In the genomic region with DNA sequence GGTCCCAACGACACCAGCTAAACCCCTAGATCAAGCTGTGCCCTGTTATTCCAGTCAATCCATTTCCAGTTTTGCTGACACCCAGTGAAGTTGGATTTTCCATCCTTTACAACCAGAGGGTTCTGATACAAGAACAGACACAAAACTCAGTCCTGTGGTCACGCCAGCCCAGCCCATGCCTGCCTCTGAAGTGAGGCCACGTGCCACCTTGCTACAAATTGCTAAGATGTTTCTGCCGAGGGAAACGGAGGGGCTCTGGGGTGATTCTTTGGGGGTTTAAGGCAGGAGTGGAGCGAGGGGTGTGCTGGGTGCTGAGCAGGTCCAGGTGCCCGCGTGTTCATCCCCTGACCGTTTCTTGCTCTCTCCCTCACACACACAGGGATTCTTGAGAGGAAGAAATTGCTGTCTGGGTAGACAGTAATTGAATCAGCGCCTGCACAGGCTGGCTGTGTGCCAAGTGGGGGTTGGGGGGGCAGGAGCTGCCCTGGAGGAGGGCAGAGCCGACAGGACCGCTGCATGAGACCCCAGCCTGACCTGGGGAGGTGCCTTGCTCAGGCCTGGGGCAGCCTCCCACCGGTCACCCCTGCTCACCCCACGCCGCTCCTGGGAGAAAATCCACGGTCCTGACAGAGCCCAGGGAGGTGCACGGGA, we compare ENCODE assay signal across 15 cellular contexts. TPM values are rescaled to one million over a fixed set of nuclear protein-coding genes. Genes with fewer than 3 reads are reported as not detected.
DNase-seq lines count a peak whose midpoint lies in the region; ATAC-seq, FAIRE-seq and TF ChIP-seq lines count a peak whose summit lies in the region.
"Had no signal": no experiment of that assay in that cellular context is flagged by ENCODE, and none has a peak within 500 bp of the region (broad histone marks: within the 10 kb centered on the region; RNA-seq: fewer than 3 reads in every experiment).

No MANE protein-coding gene starts in this region.

- H3K4me1 Mint-ChIP-seq in mesothelial cell of epicardium: peaks cover 16% of the 10 kb centered on the region

- TF ChIP-seq CTCF in BE2C (IDR thresholded peaks at IDR 0.05; ENCODE audit: low read depth, low read length) (no peak), K562 (IDR thresholded peaks at IDR 0.05 in 2 of 3, conservative IDR thresholded peaks at IDR 0.05 in 1 of 3; ENCODE audit: insufficient read depth in 2 of 3, low read depth in 1 of 3, low read length in 3 of 3) (no peak), mesothelial cell of epicardium (IDR thresholded peaks at IDR 0.05; ENCODE audit: unreplicated experiment) (no peak), D721Med (IDR thresholded peaks at IDR 0.05; ENCODE audit: insufficient read depth, missing control alignments) (no peak)

- H4K20me1 ChIP-seq in K562 (replicated peaks; ENCODE audit: control insufficient read depth, insufficient read depth, low read length): no peaks in the 10 kb centered on the region

- H3K27me3 ChIP-seq in BE2C (no peaks in the 10 kb centered on the region), K562 (ENCODE audit: control insufficient read depth in 2 of 2, insufficient read depth in 2 of 2, low read length in 2 of 2) (peaks cover 8 to 39% of the 10 kb centered on the region in 2 experiments; a peak in 4 of 5 replicates)

- no peak for TF ChIP-seq EP300 in Ishikawa (IDR thresholded peaks at IDR 0.05; ENCODE audit: borderline replicate concordance)
- no peak for TF ChIP-seq EP300 in K562 (IDR thresholded peaks at IDR 0.05; ENCODE audit: low read length)

- no peaks in the 10 kb centered on the region for H3K9me1 ChIP-seq in K562 (ENCODE audit: control insufficient read depth, insufficient read depth, low read length)

- H3K4me3 Mint-ChIP-seq in mesothelial cell of epicardium: no peak overlapping the region
- H3K4me3 Mint-ChIP-seq: activated naive CD8-positive, alpha-beta T cell treated with anti-CD3 and anti-CD28 coated beads, Interleukin-2, amount 50 U/mL, for 24 hours; B cell; stimulated activated memory B cell treated with anti-CD40 and anti-IgM and Interleukin-4, amounts not matched to agents 10 μg/mL and 1 μg/mL and 100 μg/mL, for 72 hours had no signal

- H3K79me2 ChIP-seq in K562 (ENCODE audit: control insufficient read depth, insufficient read depth, low read length): no peaks in the 10 kb centered on the region

- H3K4me1 ChIP-seq in BE2C: peaks cover 16% of the 10 kb centered on the region
- H3K4me1 ChIP-seq in K562 (replicated peaks in 1 of 2; ENCODE audit: control insufficient read depth in 2 of 2, insufficient read depth in 2 of 2, low read length in 2 of 2): peaks cover 0 to 44% of the 10 kb centered on the region in 2 experiments; a peak in 2 of 5 replicates

- BruUV-seq in K562 (replicated peaks; lab: Mats Ljungman, UMichigan): no TSS peak

- POLR2A ChIA-PET in K562 (lab: Yijun Ruan, JAX): no interaction called here

- in situ Hi-C loops in K562 (cut with MboI): no loop called here

- H3K4me3 ChIP-seq in BE2C (ENCODE audit: low read depth, low read length): peak overlapping the region; percentile 43
- H3K4me3 ChIP-seq in K562: no peak overlapping the region

- no peak overlapping the region for H2AFZ ChIP-seq in K562 (ENCODE audit: low read depth, low read length)

- H3K36me3 Mint-ChIP-seq in mesothelial cell of epicardium: no peaks in the 10 kb centered on the region

- no peak for TF ChIP-seq POLR2A in K562 (conservative IDR thresholded peaks at IDR 0.05)

- H3K9me3 ChIP-seq in BE2C (no peaks in the 10 kb centered on the region), K562 (replicated peaks; ENCODE audit: control insufficient read depth, insufficient read depth, low read depth, low read length) (no peaks in the 10 kb centered on the region)

- H3K36me3 ChIP-seq in BE2C (no peaks in the 10 kb centered on the region), K562 (ENCODE audit: control insufficient read depth, insufficient read depth, low read length) (no peaks in the 10 kb centered on the region)

- FAIRE-seq in K562 (lab: Jason Lieb, UNC) (no peak), D721Med (lab: Jason Lieb, UNC) (no peak)
- FAIRE-seq: frontal cortex had no signal

- H3K27ac ChIP-seq in K562 (ENCODE audit: extremely low read depth, low read depth, low read length): no peak overlapping the region

- no peak for TF ChIP-seq RAD21 in Ishikawa (IDR thresholded peaks at IDR 0.05; ENCODE audit: low read depth)
- no peak for TF ChIP-seq RAD21 in K562 (CRISPR knock-in tag; conservative IDR thresholded peaks at IDR 0.05 in 1 of 2, IDR thresholded peaks at IDR 0.05 in 1 of 2)

- 0 out of 4 replicates have a peak overlapping the region, but pooled peaks of 1 of the 2 experiments have one; percentile 35 for H3K9ac ChIP-seq in K562 (ENCODE audit: insufficient read depth in 1 of 2, low read depth in 2 of 2, low read length in 2 of 2)

- DNase-seq in BE2C (peak; percentile 75), K562 (ENCODE audit: extremely low read depth in 1 of 4, low spot score in 3 of 4) (no peak), mesothelial cell of epicardium (ENCODE audit: low spot score in 2 of 2, unreplicated experiment in 2 of 2) (peak in 1 of 2 experiments; percentile 62), EL (no peak), D721Med (ENCODE audit: insufficient read length, low spot score) (no peak)
- DNase-seq in stimulated activated CD4-positive, alpha-beta T cell treated with anti-CD3 and anti-CD28 coated beads, Interleukin-2, amount 100 ng/mL, for 24 hours: no peak
- DNase-seq: activated CD8-positive, alpha-beta memory T cell treated with anti-CD3 and anti-CD28 coated beads for 24 hours; activated naive CD8-positive, alpha-beta T cell treated with anti-CD3 and anti-CD28 coated beads, Interleukin-2, amount 50 U/mL, for 24 hours; MM.1S; occipital lobe had no signal

- WGBS in K562 (ENCODE audit: insufficient coverage, low coverage, missing lambda C conversion rate): 11% methylated on average over 17 of the region's 17 CpGs

- H3K27me3 Mint-ChIP-seq in mesothelial cell of epicardium (ENCODE audit: low read depth): no peaks in the 10 kb centered on the region
- H3K27me3 Mint-ChIP-seq: activated naive CD8-positive, alpha-beta T cell treated with anti-CD3 and anti-CD28 coated beads, Interleukin-2, amount 50 U/mL, for 24 hours; B cell; stimulated activated memory B cell treated with anti-CD40 and anti-IgM and Interleukin-4, amounts not matched to agents 10 μg/mL and 1 μg/mL and 100 μg/mL, for 72 hours had no signal

- H3K27ac Mint-ChIP-seq in mesothelial cell of epicardium: peak overlapping the region; percentile 69
- H3K27ac Mint-ChIP-seq: activated naive CD8-positive, alpha-beta T cell treated with anti-CD3 and anti-CD28 coated beads, Interleukin-2, amount 50 U/mL, for 24 hours; B cell; stimulated activated memory B cell treated with anti-CD40 and anti-IgM and Interleukin-4, amounts not matched to agents 10 μg/mL and 1 μg/mL and 100 μg/mL, for 72 hours had no signal

- intact Hi-C loops in K562 (cut with micrococcal nuclease): no loop called here

- no peak overlapping the region for H3K4me2 ChIP-seq in K562 (ENCODE audit: insufficient read depth, low read length)

- H3K9me3 Mint-ChIP-seq in mesothelial cell of epicardium: no peaks in the 10 kb centered on the region
- H3K9me3 Mint-ChIP-seq: activated naive CD8-positive, alpha-beta T cell treated with anti-CD3 and anti-CD28 coated beads, Interleukin-2, amount 50 U/mL, for 24 hours; stimulated activated memory B cell treated with anti-CD40 and anti-IgM and Interleukin-4, amounts not matched to agents 10 μg/mL and 1 μg/mL and 100 μg/mL, for 72 hours had no signal

- no peak for ATAC-seq in K562
- no peak for ATAC-seq in GM21447 (IDR thresholded peaks at IDR 0.05; ENCODE audit: unreplicated experiment)
- ATAC-seq: activated naive CD8-positive, alpha-beta T cell treated with anti-CD3 and anti-CD28 coated beads, Interleukin-2, amount 50 U/mL, for 24 hours; stimulated activated memory B cell treated with anti-CD40 and anti-IgM and Interleukin-4, amounts not matched to agents 10 μg/mL and 1 μg/mL and 100 μg/mL, for 72 hours had no signal

- CTCF ChIA-PET in K562 (lab: Yijun Ruan, JAX; ENCODE audit: low intra/inter-chr PET ratio): interaction anchor here (0.6 kb wide), 1 partner anchor 436 kb away, joined by 3 read pairs; no protein-coding TSS in a partner anchor

RNA-seq across cellular contexts. Expression of gene ADAP1, which starts 38.1 kb away (rescaled TPM):
- polyA plus RNA-seq in BE2C (2012; ENCODE audit: insufficient read depth, insufficient read length, low read depth): 37.8 TPM
- 0.30 and 3.1 TPM in 2 replicates for total RNA-seq in K562 (2011; cell fraction: chromatin; rRNA removed; ENCODE audit: low replicate concordance)
- total RNA-seq in K562 (2011; cell fraction: nucleolus; rRNA removed): 1.1 and 1.8 TPM in 2 replicates
- 1.4 and 1.9 TPM in 2 replicates for total RNA-seq in K562 (2011; cell fraction: nucleoplasm; rRNA removed)
- total RNA-seq in K562 (2014; rRNA removed) (0.27 and 0.41 TPM in 2 replicates), K562 (2014; rRNA removed; fragmentation: Illumina TruSeq; extraction: Trizol) (not detected in 2 replicates), K562 (2015; rRNA removed; fragmentation: Illumina TruSeq; extraction: Trizol) (0.26 and 0.58 TPM in 2 replicates), K562 (2021) (0.47 and 0.54 TPM in 2 replicates), mesothelial cell of epicardium (2.9 to 5.3 TPM (median 4.0 TPM) in 3 replicates)
- polyA plus RNA-seq in K562 (2011; rRNA removed) (1.1 and 1.4 TPM in 2 replicates), K562 (2014; fragmentation: Illumina TruSeq; extraction: Trizol) (0.68 TPM in 2 replicates), K562 (2014; fragmentation: Nextera tagmentation; extraction: Ambion mirVana) (not detected), K562 (2014; rRNA removed) (0.36 and 0.40 TPM in 2 replicates)
- polyA plus RNA-seq in K562 (2011; cell fraction: cytosol; rRNA removed): 1.7 and 3.9 TPM in 2 replicates
- polyA plus RNA-seq in K562 (2011; cell fraction: nucleus; rRNA removed): 2.7 and 3.4 TPM in 2 replicates
- 0.44 and 2.4 TPM in 2 replicates for polyA plus RNA-seq in K562 (2012)
- polyA minus RNA-seq in K562 (2011; rRNA and poly(A)+ RNA removed): 0.90 and 0.95 TPM in 2 replicates
- 1.1 and 2.2 TPM in 2 replicates for polyA minus RNA-seq in K562 (2011; cell fraction: cytosol; rRNA and poly(A)+ RNA removed)
- 1.7 and 1.9 TPM in 2 replicates for polyA minus RNA-seq in K562 (2011; cell fraction: nucleus; rRNA and poly(A)+ RNA removed)

RNA-seq across cellular contexts. Expression of gene GET4, which starts 40.1 kb away (rescaled TPM):
- polyA plus RNA-seq in BE2C (2012; ENCODE audit: insufficient read depth, insufficient read length, low read depth): 190 TPM
- 48.4 and 118 TPM in 2 replicates for total RNA-seq in K562 (2011; cell fraction: chromatin; rRNA removed; ENCODE audit: low replicate concordance)
- 96.6 and 125 TPM in 2 replicates for total RNA-seq in K562 (2011; cell fraction: nucleolus; rRNA removed)
- 56.0 and 71.4 TPM in 2 replicates for total RNA-seq in K562 (2011; cell fraction: nucleoplasm; rRNA removed)
- total RNA-seq in K562 (2014; rRNA removed) (111 and 135 TPM in 2 replicates), K562 (2014; rRNA removed; fragmentation: Illumina TruSeq; extraction: Trizol) (13.0 and 15.7 TPM in 2 replicates), K562 (2015; rRNA removed; fragmentation: Illumina TruSeq; extraction: Trizol) (37.9 and 40.4 TPM in 2 replicates), K562 (2021) (83.3 and 89.9 TPM in 2 replicates), mesothelial cell of epicardium (67.9 to 77.6 TPM (median 72.2 TPM) in 3 replicates)
- polyA plus RNA-seq in K562 (2011; rRNA removed) (45.0 and 45.4 TPM in 2 replicates), K562 (2014; fragmentation: Illumina TruSeq; extraction: Trizol) (33.2 and 48.4 TPM in 2 replicates), K562 (2014; fragmentation: Nextera tagmentation; extraction: Ambion mirVana) (1 to 10 TPM in 1 of 2 experiments, under 1 TPM in 1; 0.99 to 2.0 TPM), K562 (2014; rRNA removed) (122 and 151 TPM in 2 replicates)
- 69.2 and 135 TPM in 2 replicates for polyA plus RNA-seq in K562 (2011; cell fraction: cytosol; rRNA removed)
- 114 and 189 TPM in 2 replicates for polyA plus RNA-seq in K562 (2011; cell fraction: nucleus; rRNA removed)
- 53.9 and 82.1 TPM in 2 replicates for polyA plus RNA-seq in K562 (2012)
- polyA minus RNA-seq in K562 (2011; rRNA and poly(A)+ RNA removed): 8.6 and 13.3 TPM in 2 replicates
- 24.0 and 28.9 TPM in 2 replicates for polyA minus RNA-seq in K562 (2011; cell fraction: cytosol; rRNA and poly(A)+ RNA removed)
- 24.9 and 29.6 TPM in 2 replicates for polyA minus RNA-seq in K562 (2011; cell fraction: nucleus; rRNA and poly(A)+ RNA removed)

RNA-seq across cellular contexts. Expression of gene COX19, which starts 58.9 kb away (rescaled TPM):
- 18.8 TPM for polyA plus RNA-seq in BE2C (2012; ENCODE audit: insufficient read depth, insufficient read length, low read depth)
- total RNA-seq in K562 (2011; cell fraction: chromatin; rRNA removed; ENCODE audit: low replicate concordance): 75.3 and 83.0 TPM in 2 replicates
- total RNA-seq in K562 (2011; cell fraction: nucleolus; rRNA removed): 39.2 and 42.0 TPM in 2 replicates
- total RNA-seq in K562 (2011; cell fraction: nucleoplasm; rRNA removed): 67.4 and 75.2 TPM in 2 replicates
- 7.9 and 11.7 TPM in 2 replicates for total RNA-seq in K562 (2014; rRNA removed)
- total RNA-seq in K562 (2014; rRNA removed; fragmentation: Illumina TruSeq; extraction: Trizol): 9.8 and 11.9 TPM in 2 replicates
- 8.6 and 9.4 TPM in 2 replicates for total RNA-seq in K562 (2015; rRNA removed; fragmentation: Illumina TruSeq; extraction: Trizol)
- 10.2 and 10.5 TPM in 2 replicates for total RNA-seq in K562 (2021)
- polyA plus RNA-seq in K562 (2011; rRNA removed): 7.3 and 8.1 TPM in 2 replicates
- polyA plus RNA-seq in K562 (2011; cell fraction: cytosol; rRNA removed): 5.8 and 6.1 TPM in 2 replicates
- polyA plus RNA-seq in K562 (2011; cell fraction: nucleus; rRNA removed): 12.8 and 14.3 TPM in 2 replicates
- polyA plus RNA-seq in K562 (2012): 8.1 and 9.5 TPM in 2 replicates
- 6.0 and 6.1 TPM in 2 replicates for polyA plus RNA-seq in K562 (2014; fragmentation: Illumina TruSeq; extraction: Trizol)
- polyA plus RNA-seq in K562 (2014; fragmentation: Nextera tagmentation; extraction: Ambion mirVana): 1 to 10 TPM; 5.2 to 5.9 TPM
- 10.4 and 11.1 TPM in 2 replicates for polyA plus RNA-seq in K562 (2014; rRNA removed)
- polyA minus RNA-seq in K562 (2011; rRNA and poly(A)+ RNA removed): 11.5 and 14.7 TPM in 2 replicates
- polyA minus RNA-seq in K562 (2011; cell fraction: cytosol; rRNA and poly(A)+ RNA removed): 1.1 and 2.5 TPM in 2 replicates
- 11.0 and 17.1 TPM in 2 replicates for polyA minus RNA-seq in K562 (2011; cell fraction: nucleus; rRNA and poly(A)+ RNA removed)
- total RNA-seq in mesothelial cell of epicardium: 19.2 to 22.0 TPM (median 20.2 TPM) in 3 replicates
